ENCODE assay signal across 8 cellular contexts in genomic region chr12:89708793-89709156, GRCh38. TPM values are rescaled to one million over a fixed set of nuclear protein-coding genes. Genes with fewer than 3 reads are reported as not detected.
DNase-seq lines count a peak whose midpoint lies in the region; ATAC-seq and TF ChIP-seq lines count a peak whose summit lies in the region.

Gene ATP2B1 (minus strand): TSS chr12:89708838. CDS start chr12:89655886, 52,952 bp downstream.

- H3K27me3 Mint-ChIP-seq in CD8-positive, alpha-beta T cell (ENCODE audit: low read depth): no peaks in the 10 kb centered on the region
- peaks cover 21% of the 10 kb centered on the region for H3K27me3 Mint-ChIP-seq in endothelial cell (ENCODE audit: unreplicated experiment)

- no peak for TF ChIP-seq CTCF in CD8-positive, alpha-beta T cell (IDR thresholded peaks at IDR 0.05)
- no peak for TF ChIP-seq CTCF in endothelial cell (IDR thresholded peaks at IDR 0.05; ENCODE audit: unreplicated experiment)

- DNase-seq in CD8-positive, alpha-beta T cell: peak; percentile 75 to 89 (median 82)
- DNase-seq in NOMO-1 treated with dmso at 0.1 percent for 144 hours (lab: John Stamatoyannopoulos, UW; ENCODE audit: unreplicated experiment) (peak; percentile 80), endothelial cell (ENCODE audit: low spot score) (peak; percentile 78), middle frontal gyrus (ENCODE audit: extremely low spot score, low spot score) (peak; percentile 68)
- DNase-seq in activated CD8-positive, alpha-beta memory T cell treated with anti-CD3 and anti-CD28 coated beads, Interleukin-2, amount 50 U/mL, for 4 hours: peak; percentile 82
- peak; percentile 52 to 68 for DNase-seq in stimulated activated CD8-positive, alpha-beta memory T cell treated with anti-CD3 and anti-CD28 coated beads, Interleukin-4, amount 100 ng/mL, for 1 hour (ENCODE audit: low read depth in 2 of 2, low spot score in 1 of 2)

- H3K4me1 Mint-ChIP-seq in CD8-positive, alpha-beta T cell (ENCODE audit: low read depth): peaks cover 42% of the 10 kb centered on the region
- peaks cover 12% of the 10 kb centered on the region for H3K4me1 Mint-ChIP-seq in endothelial cell (ENCODE audit: unreplicated experiment)

- CTCF ChIA-PET in CD8-positive, alpha-beta T cell (lab: Charles Lee): interaction anchor here (1.2 to 1.4 kb wide), 3 partner anchors 155 to 368 kb away, joined by 3 to 4 read pairs (median 4); no protein-coding TSS in a partner anchor

- no peaks in the 10 kb centered on the region for H3K9me3 ChIP-seq in CD8-positive, alpha-beta T cell (ENCODE audit: low read length)

- intact Hi-C loops in CD8-positive, alpha-beta T cell (cut with DNase I, micrococcal nuclease): loop anchor here (1.0 to 5.0 kb wide), 12 partner anchors 52 to 1566 kb away; partner anchors contain the start of genes CEP290 (in 2 of the 2), TMTC3 (in 2 of the 2) and DUSP6 (in 1 of the 2)

- peak within 1 kb of the TSS; percentile 96 for H3K27ac Mint-ChIP-seq in CD8-positive, alpha-beta T cell
- peak within 1 kb of the TSS; percentile 77 for H3K27ac Mint-ChIP-seq in endothelial cell (ENCODE audit: unreplicated experiment)

- POLR2A ChIA-PET in CD8-positive, alpha-beta T cell (lab: Charles Lee): interaction anchor here (0.7 to 3.5 kb wide), 26 partner anchors 8 to 394 kb away, joined by 3 to 38 read pairs (median 4); no protein-coding TSS in a partner anchor

- peak within 1 kb of the TSS; percentile 95 for H3K4me3 Mint-ChIP-seq in CD8-positive, alpha-beta T cell
- H3K4me3 Mint-ChIP-seq in endothelial cell (ENCODE audit: unreplicated experiment): peak within 1 kb of the TSS; percentile 96

- peaks cover 32% of the 10 kb centered on the region for H3K4me1 ChIP-seq in CD8-positive, alpha-beta T cell (ENCODE audit: insufficient read depth, low read length)

- no peaks in the 10 kb centered on the region for H3K27me3 ChIP-seq in CD8-positive, alpha-beta T cell (ENCODE audit: insufficient read depth, low read length)

- peaks cover 9% of the 10 kb centered on the region for H3K36me3 Mint-ChIP-seq in CD8-positive, alpha-beta T cell
- peaks cover 15% of the 10 kb centered on the region for H3K36me3 Mint-ChIP-seq in endothelial cell (ENCODE audit: low read depth, unreplicated experiment)

- H3K4me3 ChIP-seq in CD8-positive, alpha-beta T cell (ENCODE audit: low read depth, low read length): peak within 1 kb of the TSS; percentile 96

- ATAC-seq in CD8-positive, alpha-beta T cell: peak; percentile 55
- ATAC-seq in GM19438 (IDR thresholded peaks at IDR 0.05; ENCODE audit: low read depth, unreplicated experiment) (peak; percentile 48), HG03571 (IDR thresholded peaks at IDR 0.05; ENCODE audit: unreplicated experiment) (peak; percentile 59)

- H3K9me3 Mint-ChIP-seq in CD8-positive, alpha-beta T cell: no peaks in the 10 kb centered on the region
- H3K9me3 Mint-ChIP-seq in endothelial cell (ENCODE audit: unreplicated experiment): no peaks in the 10 kb centered on the region

- no peaks in the 10 kb centered on the region for H3K36me3 ChIP-seq in CD8-positive, alpha-beta T cell (ENCODE audit: insufficient read depth, low read length)

- peak within 1 kb of the TSS; percentile 96 for H3K27ac ChIP-seq in CD8-positive, alpha-beta T cell (ENCODE audit: low read depth, low read length)

RNA-seq across cellular contexts. Expression of gene ATP2B1, which starts in this region (rescaled TPM):
- total RNA-seq in CD8-positive, alpha-beta T cell: 10 to 100 TPM; 90.5 to 95.5 TPM
- 33.0 TPM for total RNA-seq in endothelial cell (ENCODE audit: unreplicated experiment)

Comparison
In these comparisons a context has a peak if more than half of its experiments do, and no peak if none do; other contexts are left out.
1. Peak in every context shown above with its lines: DNase-seq, ATAC-seq, H3K4me3 ChIP-seq and H3K27ac ChIP-seq.